ENCODE assay signal across 8 cellular contexts in the genomic region with DNA sequence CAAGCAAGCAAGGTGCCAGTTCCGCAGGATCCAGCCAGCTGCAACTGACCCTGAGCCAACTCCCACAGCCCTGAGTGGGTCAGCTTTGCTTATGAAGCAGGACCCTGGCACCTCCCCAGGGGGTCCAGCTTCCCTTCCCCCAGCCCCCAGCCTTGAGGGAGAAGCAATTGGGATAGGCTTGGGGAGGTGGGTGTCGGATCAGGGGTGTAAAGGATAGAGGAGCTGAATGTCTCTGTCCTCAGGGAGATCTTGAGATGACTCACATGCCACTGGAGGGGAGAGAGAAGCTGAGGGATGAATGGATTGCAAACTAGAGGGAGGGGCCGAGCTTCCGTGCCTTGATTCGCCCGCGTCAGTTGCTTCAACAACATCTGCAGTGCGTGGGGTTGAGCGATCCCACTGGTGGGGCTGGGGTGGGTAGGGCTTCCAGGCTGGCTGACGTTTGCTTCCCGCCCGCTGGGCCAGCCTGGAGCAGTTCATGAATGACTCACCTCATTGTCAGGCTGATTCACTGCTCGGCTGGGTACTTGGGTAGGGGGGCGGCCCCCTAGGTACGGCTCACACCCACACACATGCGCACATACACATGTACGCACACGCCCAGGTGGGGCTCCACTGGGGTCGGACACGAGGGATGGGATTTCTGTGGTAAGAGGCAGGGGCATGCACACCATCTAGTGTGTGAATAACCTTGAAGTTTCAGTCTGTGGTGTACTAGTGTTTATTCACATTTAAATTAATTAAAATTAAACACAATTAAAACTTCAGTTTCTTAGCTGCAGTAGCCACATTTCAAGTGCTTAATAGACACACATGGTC. TPM values are rescaled to one million over a fixed set of nuclear protein-coding genes. Genes with fewer than 3 reads are reported as not detected.
DNase-seq lines count a peak whose midpoint lies in the region; ATAC-seq, FAIRE-seq and TF ChIP-seq lines count a peak whose summit lies in the region.

No MANE protein-coding gene starts in this region.

- intact Hi-C loops in ovary (cut with DNase I) (no loop called here), transverse colon (cut with DNase I; ENCODE audit: low total_unique reads) (no loop called here)

- POLR2A ChIA-PET in AG04449 (lab: Yijun Ruan, JAX), result interaction anchor here (0.8 to 1.3 kb wide), 6 partner anchors 14 to 71 kb away, joined by 3 to 6 read pairs (median 4); a partner anchor contains a TSS

- TF ChIP-seq POLR2A in ovary (IDR thresholded peaks at IDR 0.05), result peak; percentile 10
- no peak for TF ChIP-seq POLR2A in transverse colon (IDR thresholded peaks at IDR 0.05)

- no peaks in the 10 kb centered on the region for H3K27me3 ChIP-seq in ovary
- H3K27me3 ChIP-seq in transverse colon, result no peaks in the 10 kb centered on the region

- no peak for ATAC-seq in GM19467 (IDR thresholded peaks at IDR 0.05; ENCODE audit: unreplicated experiment)

- H3K27ac ChIP-seq in ovary (no peak overlapping the region), transverse colon (peak overlapping the region; percentile 9 to 41 (median 22))

- H3K4me3 ChIP-seq in AG04449 (ENCODE audit: low read depth, low read length) (peak overlapping the region; percentile 44), foreskin fibroblast (ENCODE audit: low read depth in 1 of 2, low read length in 2 of 2) (peak overlapping the region; percentile 22 to 44), ovary (no peak overlapping the region), transverse colon (peak overlapping the region in 1 of 4 donors; percentile 4)

- CTCF ChIA-PET in AG04449 (lab: Yijun Ruan, JAX), result interaction anchor here (1.1 to 4.3 kb wide), 7 partner anchors 16 to 194 kb away, joined by 3 to 35 read pairs (median 4); a partner anchor contains a TSS

- FAIRE-seq in RCC 7860 (lab: Jason Lieb, UNC), result peak; percentile 82

- H3K4me1 ChIP-seq in ovary (ENCODE audit: insufficient read depth) (no peaks in the 10 kb centered on the region), transverse colon (peaks cover 0 to 26% (median 17%) of the 10 kb centered on the region in 4 donors)

- H3K9me3 ChIP-seq in ovary, result no peaks in the 10 kb centered on the region
- no peaks in the 10 kb centered on the region for H3K9me3 ChIP-seq in transverse colon

- peak; percentile 95 for DNase-seq in AG04449 (ENCODE audit: low read depth, low spot score)
- peak; percentile 99 for DNase-seq in HPDE6-E6E7 (ENCODE audit: extremely low spot score)
- peak; percentile 95 for DNase-seq in RCC 7860 (ENCODE audit: low spot score)
- peak; percentile 67 for DNase-seq in activated T-helper 9 cell treated with anti-CD3 and anti-CD28 coated beads, Interleukin-2, amount 50 U/mL, for 16 hours (ENCODE audit: low read depth)
- DNase-seq in foreskin fibroblast, result peak; percentile 100
- DNase-seq in ovary, result peak; percentile 76 to 90 (median 86)
- peak; percentile 73 for DNase-seq in transverse colon

- in situ Hi-C loops in transverse colon (cut with MboI; ENCODE audit: low pct_ligation_motif_present in 1 of 4, low pct_unique_long_range_greater_than_20kb in 1 of 4, low sequenced_read_pairs in 3 of 4), result no loop called here

- TF ChIP-seq CTCF in AG04449 (IDR thresholded peaks at IDR 0.05; ENCODE audit: insufficient read depth, low read length, missing control alignments), result no peak
- no peak for TF ChIP-seq CTCF in foreskin fibroblast (IDR thresholded peaks at IDR 0.05; ENCODE audit: low read depth, low read length)
- TF ChIP-seq CTCF in ovary (IDR thresholded peaks at IDR 0.05), result no peak
- no peak for TF ChIP-seq CTCF in transverse colon (IDR thresholded peaks at IDR 0.05)

- WGBS in ovary, 3 donors, result 1 to 2% (median 1%) methylated on average over 20 of the region's 20 CpGs
- WGBS in transverse colon (ENCODE audit: low coverage in 1 of 2), 2 donors, result 2 to 20% methylated on average over 1 to 20 of the region's 20 CpGs

- TF ChIP-seq EP300 in ovary (IDR thresholded peaks at IDR 0.05) (no peak), transverse colon (IDR thresholded peaks at IDR 0.05; ENCODE audit: low read depth) (no peak)

- H3K36me3 ChIP-seq in ovary (no peaks in the 10 kb centered on the region), transverse colon (no peaks in the 10 kb centered on the region)

RNA-seq across cellular contexts. Expression of a gene that starts 3.6 kb away (rescaled TPM):
- total RNA-seq in ovary (1 to 10 TPM in 3 of 7 donors, under 1 TPM in 4; 0.86 to 6.3 (median 0.97) TPM), transverse colon (10 to 100 TPM in 2 of 4 donors, under 1 TPM in 2; 0.32 to 16.9 (median 8.5) TPM)
- polyA plus RNA-seq in ovary, result 1 to 10 TPM; 1.0 TPM

RNA-seq across cellular contexts. Expression of a gene that starts 14.7 kb away (rescaled TPM):
- total RNA-seq in ovary (10 to 100 TPM; 35.1 to 97.6 (median 67.2) TPM), transverse colon (100 to 1,000 TPM in 1 of 4 donors, 10 to 100 TPM in 3; 45.3 to 182 (median 70.8) TPM)
- polyA plus RNA-seq in ovary, result 10 to 100 TPM; 11.4 to 75.8 TPM

RNA-seq across cellular contexts. Expression of a gene that starts 32.4 kb away (rescaled TPM):
- 1 to 10 TPM in 3 of 7 donors, under 1 TPM in 3, not detected in 1; 0.24 to 1.8 (median 0.98) TPM for total RNA-seq in ovary
- polyA plus RNA-seq in ovary, result 1 to 10 TPM in 1 of 2 donors, under 1 TPM in 1; 0.10 to 1.3 TPM
- 1 to 10 TPM in 2 of 4 donors, not detected in 2; 1.2 to 2.6 TPM for total RNA-seq in transverse colon

RNA-seq across cellular contexts. Expression of a gene that starts 48.7 kb away (rescaled TPM):
- 10 to 100 TPM; 18.7 to 37.0 (median 28.6) TPM for total RNA-seq in ovary
- 10 to 100 TPM; 22.5 to 36.8 TPM for polyA plus RNA-seq in ovary
- 10 to 100 TPM; 53.4 to 70.5 (median 60.6) TPM for total RNA-seq in transverse colon

Comparison
In these comparisons a context has a peak if more than half of its experiments do, and no peak if none do; other contexts are left out.
1. H3K27ac ChIP-seq: peak in transverse colon (4 of 4); none in ovary (0 of 2).
2. Peak in every context shown above with its lines, with median percentiles within 50 percentile points of each other: DNase-seq.